8 cellular contexts compared by ENCODE assay signal in the genomic region with DNA sequence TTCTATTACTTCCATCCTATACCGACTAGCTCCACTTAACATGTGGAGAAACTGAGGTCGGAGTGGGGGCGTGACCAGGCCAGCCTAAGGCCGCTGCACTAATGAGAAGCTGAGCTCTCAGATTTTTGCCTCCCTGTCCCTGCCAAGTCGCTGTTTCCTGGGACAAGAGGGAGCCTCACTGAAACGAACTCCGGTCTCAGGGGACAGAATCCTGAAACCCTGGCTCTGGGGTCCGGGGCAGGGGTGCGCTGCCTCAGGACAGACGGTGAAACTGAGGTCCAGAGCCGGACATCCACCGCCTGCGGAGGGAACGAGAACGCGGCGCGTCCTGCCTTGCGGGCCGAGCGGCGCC. TPM values are rescaled to one million over a fixed set of nuclear protein-coding genes. Genes with fewer than 3 reads are reported as not detected.
DNase-seq lines count a peak whose midpoint lies in the region; ATAC-seq, FAIRE-seq and TF ChIP-seq lines count a peak whose summit lies in the region.

No MANE protein-coding gene starts in this region.

- no peak for ATAC-seq in GM18511 (IDR thresholded peaks at IDR 0.05; ENCODE audit: unreplicated experiment)
- ATAC-seq in PC-3, result no peak

- TF ChIP-seq POLR2A in lower leg skin (IDR thresholded peaks at IDR 0.05) (no peak), thyroid gland (IDR thresholded peaks at IDR 0.05) (no peak)

- TF ChIP-seq CTCF in bronchial epithelial cell (IDR thresholded peaks at IDR 0.05; ENCODE audit: insufficient read depth, low read length, severe bottlenecking), result no peak
- no peak for TF ChIP-seq CTCF in lower leg skin (IDR thresholded peaks at IDR 0.05)
- no peak for TF ChIP-seq CTCF in thyroid gland (IDR thresholded peaks at IDR 0.05)
- no peak for TF ChIP-seq CTCF in PC-3 (conservative IDR thresholded peaks at IDR 0.05; ENCODE audit: low read depth, low read length)

- H3K27ac ChIP-seq in thyroid gland (peak overlapping the region; percentile 75 to 89 (median 83)), PC-3 (ENCODE audit: low read length) (no peak overlapping the region)

- POLR2A ChIA-PET in PC-3 (lab: Charles Lee; ENCODE audit: unreplicated experiment), result no interaction called here

- H3K27me3 ChIP-seq in bronchial epithelial cell (ENCODE audit: control insufficient read depth, insufficient read depth, low read length) (no peaks in the 10 kb centered on the region), thyroid gland (no peaks in the 10 kb centered on the region), PC-3 (ENCODE audit: low read length) (no peaks in the 10 kb centered on the region)

- intact Hi-C loops in lower leg skin (cut with DNase I; ENCODE audit: low total_unique reads) (no loop called here), thyroid gland (cut with DNase I) (no loop called here), PC-3 (cut with micrococcal nuclease) (no loop called here)

- H3K9ac ChIP-seq in PC-3 (ENCODE audit: low read length), result no peak overlapping the region

- BruUV-seq in PC-3 (replicated peaks; lab: Mats Ljungman, UMichigan), result no TSS peak

- no peaks in the 10 kb centered on the region for H3F3A ChIP-seq in PC-3 (ENCODE audit: low read length, unreplicated experiment)

- H3K4me3 ChIP-seq in bronchial epithelial cell (ENCODE audit: low read depth, low read length), result peak overlapping the region; percentile 42
- H3K4me3 ChIP-seq in lower leg skin (ENCODE audit: low read depth, poor library complexity, severe bottlenecking), result peak overlapping the region; percentile 40
- H3K4me3 ChIP-seq in thyroid gland (replicated peaks in 1 of 3), result peak overlapping the region in 2 of 3 donors; percentile 29 to 56
- H3K4me3 ChIP-seq in PC-3 (ENCODE audit: low read length), result no peak overlapping the region

- WGBS in lower leg skin, 2 donors, result 8 to 24% methylated on average over 9 to 20 of the region's 22 CpGs
- 7 to 22% methylated on average over 9 to 22 of the region's 22 CpGs for WGBS in thyroid gland, 2 donors

- peak; percentile 37 for DNase-seq in NCI-H146 (lab: John Stamatoyannopoulos, UW)
- DNase-seq in NCI-H146 treated with DMSO at 0.1 percent for 48 hours (lab: John Stamatoyannopoulos, UW; ENCODE audit: unreplicated experiment), result no peak
- DNase-seq in bronchial epithelial cell (ENCODE audit: low read depth), result no peak
- no peak for DNase-seq in lower leg skin (ENCODE audit: low spot score in 2 of 2)
- peak in 1 of 2 donors; percentile 19 for DNase-seq in thyroid gland
- DNase-seq in PC-3, result no peak
- DNase-seq in germinal center (ENCODE audit: low spot score), result no peak

- no peak for FAIRE-seq in bronchial epithelial cell (lab: Jason Lieb, UNC)

- no peaks in the 10 kb centered on the region for H3K79me2 ChIP-seq in PC-3 (ENCODE audit: low read length)

- H3K4me2 ChIP-seq in PC-3 (ENCODE audit: low read length), result no peak overlapping the region

- no peak overlapping the region for H2AFZ ChIP-seq in PC-3 (ENCODE audit: low read length)

- CTCF ChIA-PET in PC-3 (lab: Charles Lee), result no interaction called here

- no peaks in the 10 kb centered on the region for H4K20me1 ChIP-seq in PC-3 (ENCODE audit: low read length)

- H3K36me3 ChIP-seq in bronchial epithelial cell (ENCODE audit: control insufficient read depth, insufficient read depth, low read length), result no peaks in the 10 kb centered on the region
- no peaks in the 10 kb centered on the region for H3K36me3 ChIP-seq in thyroid gland
- no peaks in the 10 kb centered on the region for H3K36me3 ChIP-seq in PC-3 (ENCODE audit: low read depth, low read length)

- H3K9me2 ChIP-seq in PC-3 (replicated peaks; ENCODE audit: low read length), result no peaks in the 10 kb centered on the region

- H3K9me3 ChIP-seq in thyroid gland (no peaks in the 10 kb centered on the region), PC-3 (ENCODE audit: low read length) (no peaks in the 10 kb centered on the region)

- peaks cover 33 to 66% of the 10 kb centered on the region in 2 donors for H3K4me1 ChIP-seq in thyroid gland
- no peaks in the 10 kb centered on the region; the same call in 1 of the 2 replicates for H3K4me1 ChIP-seq in PC-3 (ENCODE audit: insufficient read depth, low read length)

RNA-seq across cellular contexts. Expression of a gene that starts 0.2 kb away (rescaled TPM):
- 1.1 and 1.7 TPM in 2 replicates for total RNA-seq in bronchial epithelial cell
- total RNA-seq in lower leg skin, result 1 to 10 TPM; 4.8 to 9.1 (median 9.0) TPM
- 10 to 100 TPM; 15.7 to 77.9 (median 32.1) TPM for total RNA-seq in thyroid gland
- total RNA-seq in PC-3 (2014; rRNA removed), result not detected in 2 replicates

RNA-seq across cellular contexts. Expression of a gene that starts 31.0 kb away (rescaled TPM):
- total RNA-seq in bronchial epithelial cell (not detected in 2 replicates), lower leg skin (not detected), thyroid gland (1 to 10 TPM in 1 of 4 donors, under 1 TPM in 2, not detected in 1; 0.75 to 1.1 (median 0.94) TPM), PC-3 (2014; rRNA removed) (not detected in 2 replicates)

RNA-seq across cellular contexts. Expression of a gene that starts 49.1 kb away (rescaled TPM):
- total RNA-seq in bronchial epithelial cell (17.6 and 18.6 TPM in 2 replicates), lower leg skin (10 to 100 TPM; 36.8 to 94.0 (median 52.0) TPM), thyroid gland (100 to 1,000 TPM in 3 of 4 donors, 10 to 100 TPM in 1; 90.5 to 169 (median 120) TPM), PC-3 (2014; rRNA removed) (36.1 and 37.4 TPM in 2 replicates)
